ENCODE assay signal across 13 cellular contexts in genomic region chr1:218476385-218476784, GRCh38.
DNase-seq lines count a peak whose midpoint lies in the region; ATAC-seq and TF ChIP-seq lines count a peak whose summit lies in the region.
"Had no signal": no experiment of that assay in that cellular context is flagged by ENCODE, and none has a peak within 500 bp of the region (broad histone marks: within the 10 kb centered on the region; RNA-seq: fewer than 3 reads in every experiment).

No MANE protein-coding gene starts in this region.

- TF ChIP-seq CTCF in HCT116 (IDR thresholded peaks at IDR 0.05 in 2 of 3, conservative IDR thresholded peaks at IDR 0.05 in 1 of 3; ENCODE audit: borderline replicate concordance in 1 of 3, insufficient read depth in 1 of 3, low read depth in 2 of 3, low read length in 2 of 3) (no peak), ascending aorta (IDR thresholded peaks at IDR 0.05) (no peak)

- CTCF ChIA-PET in HCT116 (lab: Charles Lee): no interaction called here

- H3K4me3 ChIP-seq in ACC112 (ENCODE audit: low read depth, low read length) (no peak overlapping the region), HCT116 (replicated peaks in 1 of 2; ENCODE audit: low read depth in 1 of 2, low read length in 2 of 2) (no peak overlapping the region), ascending aorta (no peak overlapping the region), H7 (ENCODE audit: insufficient read depth, low read depth, low read length) (no peak overlapping the region)
- H3K4me3 ChIP-seq in effector memory CD4-positive, alpha-beta T cell (ENCODE audit: insufficient read depth, low read depth, low read length, poor library complexity, severe bottlenecking): no peak overlapping the region
- H3K4me3 ChIP-seq: lung, spleen had no signal

- H3K36me3 ChIP-seq in ACC112 (ENCODE audit: insufficient read depth, low read length) (no peaks in the 10 kb centered on the region), HCT116 (ENCODE audit: control insufficient read depth in 1 of 2, insufficient read depth in 2 of 2, low read length in 2 of 2) (no peaks in the 10 kb centered on the region), ascending aorta (no peaks in the 10 kb centered on the region), H7 (replicated peaks; ENCODE audit: control insufficient read depth, insufficient read depth, low read length) (no peaks in the 10 kb centered on the region)
- H3K36me3 ChIP-seq in effector memory CD4-positive, alpha-beta T cell (ENCODE audit: control insufficient read depth, insufficient read depth, low read length): no peaks in the 10 kb centered on the region
- H3K36me3 ChIP-seq: spleen had no signal

- H4K20me1 ChIP-seq in HCT116 (ENCODE audit: insufficient read depth): no peaks in the 10 kb centered on the region

- intact Hi-C loops in HCT116 (cut with micrococcal nuclease): no loop called here
- intact Hi-C loops in ascending aorta (cut with DNase I): no loop called here

- no TSS peak for BruUV-seq in HCT116 (replicated peaks; lab: Mats Ljungman, UMichigan)

- H3K4me2 ChIP-seq in HCT116 (ENCODE audit: low read length): no peak overlapping the region

- ATAC-seq in HCT116: no peak

- H3K27me3 ChIP-seq in ACC112 (ENCODE audit: insufficient read depth, low read length) (no peaks in the 10 kb centered on the region), HCT116 (ENCODE audit: insufficient read depth, low read length) (no peaks in the 10 kb centered on the region), ascending aorta (no peaks in the 10 kb centered on the region), H7 (ENCODE audit: control insufficient read depth, insufficient read depth, low read length) (no peaks in the 10 kb centered on the region)
- H3K27me3 ChIP-seq in effector memory CD4-positive, alpha-beta T cell (replicated peaks; ENCODE audit: control insufficient read depth, insufficient read depth, low read length, poor library complexity, severe bottlenecking): no peaks in the 10 kb centered on the region
- H3K27me3 ChIP-seq: spleen had no signal

- RAD21 ChIA-PET in HCT116 (lab: Charles Lee; ENCODE audit: low non-redundant PET in 1 of 2, low total read pairs in 2 of 2, uncharacterized antibody in 2 of 2, unreplicated experiment in 2 of 2): no interaction called here

- H3K79me2 ChIP-seq in ACC112 (ENCODE audit: control insufficient read depth, insufficient read depth, low read length, unreplicated experiment) (no peaks in the 10 kb centered on the region), HCT116 (ENCODE audit: insufficient read depth, low read length) (no peaks in the 10 kb centered on the region)

- H2AFZ ChIP-seq in ACC112 (ENCODE audit: low read length, unreplicated experiment) (no peak overlapping the region), HCT116 (ENCODE audit: low read depth, low read length, poor library complexity, severe bottlenecking) (peak overlapping the region; percentile 63)

- H3K27ac ChIP-seq in ACC112 (ENCODE audit: low read depth, low read length) (peak overlapping the region; percentile 72), HCT116 (ENCODE audit: low read depth, low read length) (no peak overlapping the region), ascending aorta (peak overlapping the region; percentile 36 to 42)
- no peak overlapping the region for H3K27ac ChIP-seq in effector memory CD4-positive, alpha-beta T cell (ENCODE audit: insufficient read depth, low read length, poor library complexity, severe bottlenecking)

- no peaks in the 10 kb centered on the region for H3K9me2 ChIP-seq in HCT116 (ENCODE audit: insufficient read depth)

- H3K4me1 ChIP-seq in ACC112 (ENCODE audit: control insufficient read depth, insufficient read depth, low read length, unreplicated experiment): peaks cover 60% of the 10 kb centered on the region
- H3K4me1 ChIP-seq in HCT116 (ENCODE audit: control insufficient read depth in 1 of 2, insufficient read depth in 2 of 2, low read length in 2 of 2): peaks cover 0 to 15% of the 10 kb centered on the region in 2 experiments; a peak in 2 of 4 replicates
- H3K4me1 ChIP-seq in ascending aorta: peaks cover 3 to 19% of the 10 kb centered on the region in 2 donors
- no peaks in the 10 kb centered on the region for H3K4me1 ChIP-seq in effector memory CD4-positive, alpha-beta T cell (ENCODE audit: control insufficient read depth, insufficient read depth, low read length, poor library complexity, severe bottlenecking)

- TF ChIP-seq RAD21 in HCT116 (IDR thresholded peaks at IDR 0.05; ENCODE audit: low read depth): no peak

- no peak overlapping the region for H3K9ac ChIP-seq in HCT116 (ENCODE audit: low read length)

- TF ChIP-seq POLR2A in HCT116 (IDR thresholded peaks at IDR 0.05; ENCODE audit: borderline replicate concordance, extremely low read depth, insufficient read depth, insufficient read length): no peak

- H3K9me3 ChIP-seq in HCT116 (ENCODE audit: control insufficient read depth in 1 of 2, insufficient read depth in 1 of 2, low read depth in 1 of 2, low read length in 2 of 2): no peaks in the 10 kb centered on the region
- no peaks in the 10 kb centered on the region for H3K9me3 ChIP-seq in ascending aorta
- no peaks in the 10 kb centered on the region for H3K9me3 ChIP-seq in effector memory CD4-positive, alpha-beta T cell (ENCODE audit: control insufficient read depth, low read length)
- H3K9me3 ChIP-seq: spleen had no signal

- POLR2A ChIA-PET in HCT116 (lab: Charles Lee): no interaction called here

- DNase-seq in HCT116 (ENCODE audit: low read depth, low spot score) (no peak), ascending aorta (ENCODE audit: low spot score in 2 of 2) (no peak), iris pigment epithelial cell (ENCODE audit: low read depth) (peak; percentile 97), NCI-H2171 (lab: John Stamatoyannopoulos, UW) (no peak), NCI-H1092 treated with DMSO at 0.1 percent for 48 hours (lab: John Stamatoyannopoulos, UW) (no peak), H7 (no peak)
- no peak for DNase-seq in effector memory CD4-positive, alpha-beta T cell
- DNase-seq: anterior cingulate cortex, H9, MM.1S, spleen had no signal

TF ChIP-seq in HCT116, 20 proteins besides CTCF, POLR2A, EP300 and RAD21:
- TF ChIP-seq CEBPB (IDR thresholded peaks at IDR 0.05; ENCODE audit: low read depth) (no peak), ZFX (IDR thresholded peaks at IDR 0.05) (no peak)
TF ChIP-seq in HCT116: peak in this region for 0.

Comparison
In these comparisons a context has a peak if more than half of its experiments do, and no peak if none do; other contexts are left out.
1. H3K27ac ChIP-seq: peak in ACC112 (single experiment) and ascending aorta (2 of 2); none in HCT116 (single experiment) and effector memory CD4-positive, alpha-beta T cell (single experiment).